In genomic region chr16:1941924-1942809, GRCh38 we compare ENCODE assay signal across 6 cellular contexts. TPM values are rescaled to one million over a fixed set of nuclear protein-coding genes. Genes with fewer than 3 reads are reported as not detected.
A peak's percentile ranks its signal among the peaks of the same experiment; 100 is the strongest.
DNase-seq lines count a peak whose midpoint lies in the region; ATAC-seq and TF ChIP-seq lines count a peak whose summit lies in the region.

No MANE protein-coding gene starts in this region.

- peaks cover 11% of the 10 kb centered on the region for H3K4me1 Mint-ChIP-seq in central memory CD8-positive, alpha-beta T cell

- no peaks in the 10 kb centered on the region for H3K9me2 ChIP-seq in Loucy (replicated peaks; ENCODE audit: low read depth, low read length)

- H3K9me3 ChIP-seq in Loucy (ENCODE audit: insufficient read depth, low read depth, low read length) (no peaks in the 10 kb centered on the region), osteoblast (ENCODE audit: low read depth, low read length) (no peaks in the 10 kb centered on the region)

- ATAC-seq in central memory CD8-positive, alpha-beta T cell (replicated peaks; ENCODE audit: extremely low read depth, poor library complexity, severe bottlenecking), result no peak
- ATAC-seq in HG03025 (IDR thresholded peaks at IDR 0.05; ENCODE audit: low FRiP score, unreplicated experiment) (no peak), GM19395 (IDR thresholded peaks at IDR 0.05; ENCODE audit: unreplicated experiment) (no peak)

- peak overlapping the region; percentile 33 for H3K27ac ChIP-seq in osteoblast (ENCODE audit: low read depth, low read length)

- no peaks in the 10 kb centered on the region for H3K27me3 Mint-ChIP-seq in central memory CD8-positive, alpha-beta T cell

- H4K20me1 ChIP-seq in Loucy (ENCODE audit: insufficient read depth, low read length, poor library complexity, severe bottlenecking) (no peaks in the 10 kb centered on the region), osteoblast (ENCODE audit: insufficient read depth, low read length) (no peaks in the 10 kb centered on the region)

- H3K4me2 ChIP-seq in Loucy (ENCODE audit: low read depth, low read length, poor library complexity, severe bottlenecking), result peak overlapping the region; percentile 79
- H3K4me2 ChIP-seq in osteoblast (ENCODE audit: insufficient read depth, low read length), result peak overlapping the region; percentile 95

- H3K36me3 Mint-ChIP-seq in central memory CD8-positive, alpha-beta T cell (ENCODE audit: insufficient read depth), result peaks cover 8% of the 10 kb centered on the region

- no peaks in the 10 kb centered on the region for H3K9me3 Mint-ChIP-seq in central memory CD8-positive, alpha-beta T cell

- no peak overlapping the region for H3K27ac Mint-ChIP-seq in central memory CD8-positive, alpha-beta T cell (ENCODE audit: low read depth)

- TF ChIP-seq CTCF in Loucy (conservative IDR thresholded peaks at IDR 0.05; ENCODE audit: low read length), result no peak
- TF ChIP-seq CTCF in osteoblast (IDR thresholded peaks at IDR 0.05; ENCODE audit: extremely low read depth, low read depth, low read length), result no peak

- H3K36me3 ChIP-seq in Loucy (ENCODE audit: insufficient read depth, low read length) (no peaks in the 10 kb centered on the region), osteoblast (ENCODE audit: insufficient read depth, low read length) (peaks cover 14% of the 10 kb centered on the region)

- no peak for TF ChIP-seq POLR2A in erythroblast (IDR thresholded peaks at IDR 0.05; ENCODE audit: low read length)

- peak overlapping the region; percentile 91 for H3K4me3 Mint-ChIP-seq in central memory CD8-positive, alpha-beta T cell

- peak overlapping the region; percentile 81; the same call in 1 of the 2 replicates for H2AFZ ChIP-seq in Loucy (ENCODE audit: low read length)
- H2AFZ ChIP-seq in osteoblast (ENCODE audit: low read length), result peak overlapping the region; percentile 89

- H3K27me3 ChIP-seq in Loucy (ENCODE audit: insufficient read depth, low read length, poor library complexity, severe bottlenecking) (no peaks in the 10 kb centered on the region), osteoblast (ENCODE audit: insufficient read depth, low read length) (no peaks in the 10 kb centered on the region)

- H3K79me2 ChIP-seq in Loucy (ENCODE audit: insufficient read depth, low read length) (peaks cover 11% of the 10 kb centered on the region; the same call in 1 of the 2 replicates), osteoblast (ENCODE audit: insufficient read depth, low read length) (no peaks in the 10 kb centered on the region)

- H3K9ac ChIP-seq in Loucy (ENCODE audit: low read depth, low read length, poor library complexity, severe bottlenecking), result peak overlapping the region; percentile 87

- no peaks in the 10 kb centered on the region for H3F3A ChIP-seq in Loucy (ENCODE audit: low read depth)

- DNase-seq in central memory CD8-positive, alpha-beta T cell (ENCODE audit: low spot score in 2 of 2), result no peak
- peak; percentile 87 for DNase-seq in osteoblast (ENCODE audit: insufficient read length, low spot score, missing footprints)
- no peak for DNase-seq in erythroblast (lab: John Stamatoyannopoulos, UW)

- H3K4me3 ChIP-seq in Loucy (ENCODE audit: low read length, poor library complexity, severe bottlenecking) (peak overlapping the region; percentile 85), osteoblast (ENCODE audit: insufficient read depth, low read length) (peak overlapping the region; percentile 94)

- peaks cover 5% of the 10 kb centered on the region for H3K4me1 ChIP-seq in Loucy (ENCODE audit: insufficient read depth, low read length, poor library complexity, severe bottlenecking)
- H3K4me1 ChIP-seq in osteoblast (ENCODE audit: insufficient read depth, low read length), result peaks cover 10% of the 10 kb centered on the region

RNA-seq across cellular contexts. Expression of gene MSRB1, which starts 0.8 kb away (rescaled TPM):
- 16.2 and 18.1 TPM in 2 replicates for total RNA-seq in osteoblast

RNA-seq across cellular contexts. Expression of gene RPL3L, which starts 12.3 kb away (rescaled TPM):
- total RNA-seq in osteoblast, result not detected in 2 replicates

RNA-seq across cellular contexts. Expression of gene NDUFB10, which starts 17.2 kb away (rescaled TPM):
- total RNA-seq in osteoblast, result 82.8 and 109 TPM in 2 replicates

RNA-seq across cellular contexts. Expression of gene RPS2, which starts 22.5 kb away (rescaled TPM):
- 1,815 and 2,359 TPM in 2 replicates for total RNA-seq in osteoblast

RNA-seq across cellular contexts. Expression of gene HS3ST6, which starts 24.0 kb away (rescaled TPM):
- not detected in 2 replicates for total RNA-seq in osteoblast
